9 cellular contexts compared by ENCODE assay signal in genomic region chr3:152322756-152323155, GRCh38. TPM values are rescaled to one million over a fixed set of nuclear protein-coding genes. Genes with fewer than 3 reads are reported as not detected.
A peak's percentile ranks its signal among the peaks of the same experiment; 100 is the strongest.
DNase-seq lines count a peak whose midpoint lies in the region; ATAC-seq, FAIRE-seq and TF ChIP-seq lines count a peak whose summit lies in the region.
"Had no signal": no experiment of that assay in that cellular context is flagged by ENCODE, and none has a peak within 500 bp of the region (broad histone marks: within the 10 kb centered on the region; RNA-seq: fewer than 3 reads in every experiment).

No MANE protein-coding gene starts in this region.

- TF ChIP-seq EP300 in HepG2 (IDR thresholded peaks at IDR 0.05; ENCODE audit: low read depth in 2 of 2, low read length in 2 of 2) (no peak), HepG2 (CRISPR knock-in tag; IDR thresholded peaks at IDR 0.05; ENCODE audit: borderline replicate concordance) (no peak)

- FAIRE-seq in HepG2 (lab: Jason Lieb, UNC) = no peak

- no peaks in the 10 kb centered on the region for H4K20me1 ChIP-seq in HepG2 (ENCODE audit: insufficient read depth, low read length)

- H3K4me1 ChIP-seq in liver (ENCODE audit: control insufficient read depth in 4 of 4, insufficient read depth in 4 of 4, low read length in 3 of 4) (peaks cover 4 to 32% (median 14%) of the 10 kb centered on the region in 4 donors), HepG2 (ENCODE audit: insufficient read depth, low read length) (peaks cover 10% of the 10 kb centered on the region), upper lobe of right lung (peaks cover 66% of the 10 kb centered on the region), HAP-1 (peaks cover 48% of the 10 kb centered on the region)
- H3K4me1 ChIP-seq in effector memory CD4-positive, alpha-beta T cell (ENCODE audit: control insufficient read depth, insufficient read depth, low read length, poor library complexity, severe bottlenecking) = peaks cover 24% of the 10 kb centered on the region

- no peak for DNase-seq in HepG2 (ENCODE audit: low spot score)
- DNase-seq in effector memory CD4-positive, alpha-beta T cell = no peak
- DNase-seq in upper lobe of right lung = no peak
- DNase-seq in AG20443 (ENCODE audit: low spot score) = no peak
- DNase-seq in HAP-1 (ENCODE audit: low spot score in 2 of 2) = no peak
- DNase-seq in kidney tubule cell (ENCODE audit: low spot score) = no peak

- TF ChIP-seq CTCF in liver (IDR thresholded peaks at IDR 0.05; ENCODE audit: low read depth, low read length, missing input control) (no peak), HepG2 (CRISPR knock-in tag; IDR thresholded peaks at IDR 0.05) (no peak), upper lobe of right lung (IDR thresholded peaks at IDR 0.05) (no peak)

- H3K27ac ChIP-seq in liver (ENCODE audit: low read depth in 1 of 2, low read length in 2 of 2) (peak overlapping the region; percentile 51 to 72), HepG2 (ENCODE audit: extremely low read length, insufficient read depth, low read length) (no peak overlapping the region), upper lobe of right lung (no peak overlapping the region)
- no peak overlapping the region for H3K27ac ChIP-seq in effector memory CD4-positive, alpha-beta T cell (ENCODE audit: insufficient read depth, low read length, poor library complexity, severe bottlenecking)

- H3K27me3 ChIP-seq in liver (ENCODE audit: control insufficient read depth in 4 of 4, insufficient read depth in 4 of 4, low read length in 3 of 4) (no peaks in the 10 kb centered on the region), HepG2 (ENCODE audit: control insufficient read depth in 1 of 2, insufficient read depth in 2 of 2, low read length in 2 of 2) (no peaks in the 10 kb centered on the region), upper lobe of right lung (no peaks in the 10 kb centered on the region), HAP-1 (ENCODE audit: low read depth) (no peaks in the 10 kb centered on the region)
- no peaks in the 10 kb centered on the region for H3K27me3 ChIP-seq in effector memory CD4-positive, alpha-beta T cell (replicated peaks; ENCODE audit: control insufficient read depth, insufficient read depth, low read length, poor library complexity, severe bottlenecking)

- TF ChIP-seq RAD21 in liver (IDR thresholded peaks at IDR 0.05) (peak in 1 of 2 donors; percentile 35), HepG2 (CRISPR knock-in tag; IDR thresholded peaks at IDR 0.05) (no peak)

- H3K36me3 ChIP-seq in liver (ENCODE audit: control insufficient read depth in 4 of 4, insufficient read depth in 3 of 4, low read depth in 1 of 4, low read length in 3 of 4) (no peaks in the 10 kb centered on the region), HepG2 (replicated peaks in 1 of 2; ENCODE audit: control insufficient read depth in 1 of 2, insufficient read depth in 2 of 2, low read length in 2 of 2) (peaks cover 0 to 4% of the 10 kb centered on the region in 2 experiments; a peak in 2 of 5 replicates), upper lobe of right lung (no peaks in the 10 kb centered on the region), HAP-1 (replicated peaks) (no peaks in the 10 kb centered on the region)
- H3K36me3 ChIP-seq in effector memory CD4-positive, alpha-beta T cell (ENCODE audit: control insufficient read depth, insufficient read depth, low read length) = peaks cover 5% of the 10 kb centered on the region

- BruUV-seq in HepG2 (replicated peaks; lab: Mats Ljungman, UMichigan) = no TSS peak

- H3K4me2 ChIP-seq in HepG2 (ENCODE audit: low read depth, low read length) = no peak overlapping the region

- WGBS in liver = 3% methylated on average over 1 of the region's 1 CpG
- WGBS in HepG2 (ENCODE audit: low lambda C conversion rate) = 82% methylated on average over 1 of the region's 1 CpG

- in situ Hi-C loops in HepG2 (cut with HindIII; ENCODE audit: extremely low pct_ligation_motif_present, low pct_unique_long_range_greater_than_20kb) = no loop called here
- in situ Hi-C loops in HAP-1 (cut with MboI; ENCODE audit: low sequenced_read_pairs) = no loop called here

- H3K4me3 ChIP-seq in liver (ENCODE audit: low read depth in 1 of 3, low read length in 3 of 3) (no peak overlapping the region), HepG2 (replicated peaks in 1 of 3; ENCODE audit: insufficient read depth in 1 of 3, low read depth in 2 of 3, low read length in 3 of 3) (no peak overlapping the region), upper lobe of right lung (no peak overlapping the region), HAP-1 (no peak overlapping the region)
- peak overlapping the region; percentile 19 for H3K4me3 ChIP-seq in effector memory CD4-positive, alpha-beta T cell (ENCODE audit: insufficient read depth, low read depth, low read length, poor library complexity, severe bottlenecking)
- H3K4me3 ChIP-seq: lung had no signal

- H3K79me2 ChIP-seq in HepG2 (ENCODE audit: insufficient read depth, low read length) = peaks cover 66% of the 10 kb centered on the region

- ATAC-seq in HepG2 (no peak), HG03469 (IDR thresholded peaks at IDR 0.05; ENCODE audit: unreplicated experiment) (peak; percentile 55), upper lobe of right lung (peak; percentile 42)

- POLR2A ChIA-PET in HepG2 (lab: Yijun Ruan, JAX) = no interaction called here

- intact Hi-C loops in HepG2 (cut with micrococcal nuclease; ENCODE audit: unreplicated experiment) = no loop called here
- intact Hi-C loops in upper lobe of right lung (cut with DNase I) = no loop called here

- no peak overlapping the region for H2AFZ ChIP-seq in HepG2 (ENCODE audit: low read length)

- CTCF ChIA-PET in HepG2 (lab: Yijun Ruan, JAX; ENCODE audit: low intra/inter-chr PET ratio, low total read pairs) = no interaction called here

- no peaks in the 10 kb centered on the region for H3K9me3 ChIP-seq in liver (ENCODE audit: control insufficient read depth in 4 of 4, low read length in 3 of 4)
- H3K9me3 ChIP-seq in HepG2 (ENCODE audit: low read length) = no peaks in the 10 kb centered on the region
- H3K9me3 ChIP-seq in effector memory CD4-positive, alpha-beta T cell (ENCODE audit: control insufficient read depth, low read length) = no peaks in the 10 kb centered on the region
- no peaks in the 10 kb centered on the region for H3K9me3 ChIP-seq in upper lobe of right lung
- no peaks in the 10 kb centered on the region for H3K9me3 ChIP-seq in HAP-1

- H3K9ac ChIP-seq in liver (ENCODE audit: low read depth in 1 of 2, low read length in 2 of 2) = peak overlapping the region in 1 of 2 donors; percentile 40
- no peak overlapping the region for H3K9ac ChIP-seq in HepG2 (ENCODE audit: insufficient read depth, low read depth, low read length)

- no peak for TF ChIP-seq POLR2A in HepG2 (IDR thresholded peaks at IDR 0.05; ENCODE audit: insufficient read depth in 1 of 2, low read depth in 2 of 2, low read length in 2 of 2)

TF ChIP-seq in liver, 16 proteins besides CTCF, POLR2A, EP300 and RAD21 (continues in another document):
- peak; percentile 27 to 45 for TF ChIP-seq RXRA (IDR thresholded peaks at IDR 0.05)
- TF ChIP-seq ATF3 (IDR thresholded peaks at IDR 0.05) = no peak
- TF ChIP-seq HNF4A (conservative IDR thresholded peaks at IDR 0.05) = peak; percentile 10 to 31
- peak; percentile 22 for TF ChIP-seq SP1 (IDR thresholded peaks at IDR 0.05)
- TF ChIP-seq YY1 (IDR thresholded peaks at IDR 0.05) = peak; percentile 75

TF ChIP-seq in HepG2, 621 proteins besides CTCF, POLR2A, EP300 and RAD21:
- no peak for TF ChIP-seq XBP1 (CRISPR knock-in tag; IDR thresholded peaks at IDR 0.05)
- TF ChIP-seq MYC (CRISPR knock-in tag; IDR thresholded peaks at IDR 0.05; ENCODE audit: borderline replicate concordance) = no peak
- TF ChIP-seq ZFP36L2 (CRISPR knock-in tag; IDR thresholded peaks at IDR 0.05) = no peak
- no peak for TF ChIP-seq EEA1 (CRISPR knock-in tag; IDR thresholded peaks at IDR 0.05; ENCODE audit: borderline replicate concordance)
- TF ChIP-seq SAFB2 (CRISPR knock-in tag; IDR thresholded peaks at IDR 0.05; ENCODE audit: borderline replicate concordance, low read depth) = no peak
- no peak for TF ChIP-seq ZNF576 (CRISPR knock-in tag; IDR thresholded peaks at IDR 0.05)
- no peak for TF ChIP-seq ZNF703 (CRISPR knock-in tag; IDR thresholded peaks at IDR 0.05; ENCODE audit: borderline replicate concordance)
- no peak for TF ChIP-seq SNRNP70 (IDR thresholded peaks at IDR 0.05; ENCODE audit: low read depth, low read length)
- TF ChIP-seq ZNF562 (CRISPR knock-in tag; IDR thresholded peaks at IDR 0.05; ENCODE audit: borderline replicate concordance) = no peak
- TF ChIP-seq ZNF850 (CRISPR knock-in tag; conservative IDR thresholded peaks at IDR 0.05) = no peak

RNA-seq across cellular contexts. Expression of gene MBNL1, which starts 54.0 kb away (rescaled TPM):
- 100 to 1,000 TPM in 1 of 2 donors, 10 to 100 TPM in 1; 98.6 to 110 TPM for total RNA-seq in liver
- polyA plus RNA-seq in liver = 10 to 100 TPM; 17.1 to 25.9 TPM
- total RNA-seq in HepG2 (2016; rRNA removed; fragmentation: Illumina TruSeq; extraction: Trizol) = 55.4 TPM in 2 replicates
- total RNA-seq in HepG2 (2016; cell fraction: cytosol; rRNA removed; fragmentation: Illumina TruSeq; extraction: Trizol; ENCODE audit: low read depth) = 8.2 and 11.3 TPM in 2 replicates
- 50.3 and 56.4 TPM in 2 replicates for total RNA-seq in HepG2 (2016; cell fraction: insoluble cytoplasmic fraction; rRNA removed; fragmentation: Illumina TruSeq; extraction: Trizol)
- 19.1 and 21.6 TPM in 2 replicates for total RNA-seq in HepG2 (2016; cell fraction: membrane; rRNA removed; fragmentation: Illumina TruSeq; extraction: Trizol)
- 106 and 117 TPM in 2 replicates for total RNA-seq in HepG2 (2016; cell fraction: nucleus; rRNA removed; fragmentation: Illumina TruSeq; extraction: Trizol)
- 19.3 and 27.1 TPM in 2 replicates for polyA plus RNA-seq in HepG2 (2011; rRNA removed)
- polyA plus RNA-seq in HepG2 (2011; cell fraction: cytosol; rRNA removed) = 23.1 and 24.2 TPM in 2 replicates
- 28.6 and 31.4 TPM in 2 replicates for polyA plus RNA-seq in HepG2 (2011; cell fraction: nucleus; rRNA removed)
- 16.4 and 17.7 TPM in 2 replicates for polyA plus RNA-seq in HepG2 (2012)
- polyA plus RNA-seq in HepG2 (2016; cell fraction: cytosol; fragmentation: Illumina TruSeq; extraction: Trizol; ENCODE audit: low read depth) = 1.4 and 1.5 TPM in 2 replicates
- 35.7 and 36.6 TPM in 2 replicates for polyA plus RNA-seq in HepG2 (2016; cell fraction: insoluble cytoplasmic fraction; fragmentation: Illumina TruSeq; extraction: Trizol; ENCODE audit: low read depth)
- 6.8 TPM in 2 replicates for polyA plus RNA-seq in HepG2 (2016; cell fraction: membrane; fragmentation: Illumina TruSeq; extraction: Trizol; ENCODE audit: low read depth)
- 41.8 and 44.0 TPM in 2 replicates for polyA plus RNA-seq in HepG2 (2016; cell fraction: nucleus; fragmentation: Illumina TruSeq; extraction: Trizol; ENCODE audit: insufficient read depth, low read depth)
- polyA minus RNA-seq in HepG2 (2011; rRNA and poly(A)+ RNA removed; ENCODE audit: low replicate concordance) = 130 and 203 TPM in 2 replicates
- polyA minus RNA-seq in HepG2 (2011; cell fraction: cytosol; rRNA and poly(A)+ RNA removed) = 59.9 and 63.4 TPM in 2 replicates
- polyA minus RNA-seq in HepG2 (2011; cell fraction: nucleus; rRNA and poly(A)+ RNA removed) = 167 and 169 TPM in 2 replicates
- 229 TPM for total RNA-seq in upper lobe of right lung

Comparison
In these comparisons a context has a peak if more than half of its experiments do, and no peak if none do; other contexts are left out.
1. H3K27ac ChIP-seq: peak in liver (2 of 2); none in HepG2 (single experiment), effector memory CD4-positive, alpha-beta T cell (single experiment) and upper lobe of right lung (single experiment).